29 cellular contexts compared by ENCODE assay signal in genomic region chr15:76614725-76615124, GRCh38.
"Had no signal": no experiment of that assay in that cellular context is flagged by ENCODE, and none has a peak within 500 bp of the region (broad histone marks: within the 10 kb centered on the region; RNA-seq: fewer than 3 reads in every experiment).

No MANE protein-coding gene starts in this region.

- FAIRE-seq: astrocyte had no signal

- ATAC-seq: activated T-cell treated with anti-CD3 and anti-CD28 coated beads, Interleukin-2, amount 50 U/mL, for 4 hours; body of pancreas had no signal

- H3K4me1 ChIP-seq: adrenal gland, body of pancreas, breast epithelium had no signal

- H3K9me3 ChIP-seq: adrenal gland had no signal

- H3K4me1 Mint-ChIP-seq: activated B cell treated with CpG ODN at 0.5 μM for 24 hours had no signal

- H3K27ac Mint-ChIP-seq: activated B cell treated with CpG ODN at 0.5 μM for 24 hours; activated CD4-positive, alpha-beta memory T cell treated with anti-CD3 and anti-CD28 coated beads for 36 hours; activated naive CD8-positive, alpha-beta T cell treated with anti-CD3 and anti-CD28 coated beads, Interleukin-2, amount 10 ng/mL, durations not matched to agents 7 days and 5 days; activated T-helper 1 cell treated with anti-CD3 and anti-CD28 coated beads, Interleukin-12 subunit alpha, Interleukin-12 subunit beta, Interleukin-2, Interleukin-4 antibody, amounts not matched to agents 30 ng/mL and 10 ng/mL and 1 ng/mL, durations not matched to agents 14 hours and 24 hours and 36 hours had no signal

- H3K4me3 Mint-ChIP-seq: activated B cell treated with CpG ODN at 0.5 μM for 24 hours; activated CD4-positive, alpha-beta memory T cell treated with anti-CD3 and anti-CD28 coated beads for 36 hours; activated naive CD8-positive, alpha-beta T cell treated with anti-CD3 and anti-CD28 coated beads, Interleukin-2, amount 10 ng/mL, durations not matched to agents 7 days and 5 days; activated T-cell treated with anti-CD3 and anti-CD28 coated beads, Interleukin-2, amount 50 U/mL, for 4 hours; activated T-helper 1 cell treated with anti-CD3 and anti-CD28 coated beads, Interleukin-12 subunit alpha, Interleukin-12 subunit beta, Interleukin-2, Interleukin-4 antibody, amounts not matched to agents 30 ng/mL and 10 ng/mL and 1 ng/mL, durations not matched to agents 14 hours and 24 hours and 36 hours had no signal

- H3K27me3 ChIP-seq: adrenal gland, body of pancreas, breast epithelium had no signal

- H3K27me3 Mint-ChIP-seq: activated B cell treated with CpG ODN at 0.5 μM for 24 hours; activated CD4-positive, alpha-beta memory T cell treated with anti-CD3 and anti-CD28 coated beads for 36 hours; activated naive CD8-positive, alpha-beta T cell treated with anti-CD3 and anti-CD28 coated beads, Interleukin-2, amount 10 ng/mL, durations not matched to agents 7 days and 5 days had no signal

- DNase-seq: activated B cell treated with CpG ODN at 0.5 μM for 24 hours; activated CD4-positive, alpha-beta memory T cell treated with anti-CD3 and anti-CD28 coated beads for 36 hours; activated CD4-positive, alpha-beta T cell treated with anti-CD3 and anti-CD28 coated beads for 4 hours; activated CD4-positive, alpha-beta T cell treated with anti-CD3 and anti-CD28 coated beads, Interleukin-2, amount 50 U/mL, for 1 hour; activated CD4-positive, CD25-positive, alpha-beta regulatory T cell treated with anti-CD3 and anti-CD28 coated beads, Interleukin-2, amount 50 U/mL, for 72 hours; activated CD8-positive, alpha-beta memory T cell treated with anti-CD3 and anti-CD28 coated beads, Interleukin-2, amount 50 U/mL, for 4 hours; activated effector memory CD4-positive, alpha-beta T cell treated with Interleukin-2 at 50 U/mL for 16 hours; activated naive CD4-positive, alpha-beta T cell treated with anti-CD3 and anti-CD28 coated beads, Interleukin-2, amount 50 U/mL, for 16 hours; activated naive CD8-positive, alpha-beta T cell treated with anti-CD3 and anti-CD28 coated beads, Interleukin-2, amount 10 ng/mL, durations not matched to agents 7 days and 5 days; activated T-cell treated with anti-CD3 and anti-CD28 coated beads for 4 hours; activated T-cell treated with anti-CD3 and anti-CD28 coated beads, Interleukin-2, amount 50 U/mL, for 4 hours; adrenal gland; body of pancreas; cerebellar nuclear complex; Karpas-422; NCI-H1092; NCI-H1436 treated with DMSO at 0.1 percent for 48 hours; NCI-H1694 treated with DMSO at 0.1 percent for 48 hours; NCI-H2029; NCI-H345; NCI-H524 treated with DMSO at 0.1 percent for 48 hours; OCI-M1; Right ventricle myocardium superior; SW 1271; T-helper 9 cell had no signal

- H3K4me3 ChIP-seq: adrenal gland, body of pancreas, breast epithelium had no signal

- H3K36me3 ChIP-seq: adrenal gland, breast epithelium had no signal

- H3K27ac ChIP-seq: adrenal gland, body of pancreas, breast epithelium, VCaP had no signal
